ENCODE assay signal across 15 cellular contexts in the genomic region with DNA sequence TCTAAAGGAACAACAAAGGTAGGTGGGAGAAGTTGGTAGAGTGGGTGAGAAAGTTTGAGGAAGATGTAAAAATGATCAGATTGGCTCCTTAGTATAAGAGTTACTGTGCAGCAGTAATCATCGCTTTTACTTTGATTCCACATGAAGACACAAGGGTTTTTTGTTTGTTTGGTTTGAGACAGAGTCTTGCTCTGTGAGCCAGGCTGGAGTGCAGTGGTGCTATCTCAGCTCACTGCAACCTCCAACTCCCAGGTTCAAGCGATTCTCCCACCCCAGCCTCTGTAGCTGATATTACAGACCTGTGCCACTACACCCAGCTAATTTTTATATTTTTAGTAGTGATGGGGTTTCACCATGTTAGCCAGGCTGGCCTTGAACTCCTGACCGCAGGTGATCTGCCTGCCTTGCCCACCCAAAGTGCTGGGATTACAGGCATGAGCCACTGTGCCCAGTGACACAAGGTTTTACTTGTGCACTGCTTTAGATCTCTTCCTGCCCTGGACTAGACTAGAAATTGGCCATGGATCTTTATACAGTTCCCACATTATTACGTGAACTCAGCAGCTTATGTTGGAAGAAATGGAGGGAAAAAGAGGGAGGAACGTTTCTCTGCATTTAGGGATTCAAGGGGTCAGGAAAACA. TPM values are rescaled to one million over a fixed set of nuclear protein-coding genes. Genes with fewer than 3 reads are reported as not detected.
A peak's percentile ranks its signal among the peaks of the same experiment; 100 is the strongest.
DNase-seq lines count a peak whose midpoint lies in the region; ATAC-seq and TF ChIP-seq lines count a peak whose summit lies in the region.
"Had no signal": no experiment of that assay in that cellular context is flagged by ENCODE, and none has a peak within 500 bp of the region (broad histone marks: within the 10 kb centered on the region; RNA-seq: fewer than 3 reads in every experiment).

No MANE protein-coding gene starts in this region.

- no peak overlapping the region for H3K27ac ChIP-seq in CD4-positive, CD25-positive, alpha-beta regulatory T cell (ENCODE audit: insufficient read depth, low read length, poor library complexity, severe bottlenecking)
- peak overlapping the region; percentile 10; the same call in 1 of the 2 replicates for H3K27ac ChIP-seq in GM23338 (ENCODE audit: low read depth)
- H3K27ac ChIP-seq in caudate nucleus (ENCODE audit: low read depth, low read length): no peak overlapping the region
- H3K27ac ChIP-seq: ovary had no signal

- no peaks in the 10 kb centered on the region for H3K27me3 ChIP-seq in CD4-positive, CD25-positive, alpha-beta regulatory T cell (ENCODE audit: control insufficient read depth, insufficient read depth, low read length)
- no peaks in the 10 kb centered on the region for H3K27me3 ChIP-seq in GM23338 (ENCODE audit: insufficient read depth)
- H3K27me3 ChIP-seq: ovary had no signal

- no peaks in the 10 kb centered on the region for H3F3A ChIP-seq in GM23338 (replicated peaks; ENCODE audit: low read depth)

- H3K4me1 ChIP-seq in CD4-positive, CD25-positive, alpha-beta regulatory T cell (ENCODE audit: control insufficient read depth, insufficient read depth, low read length, poor library complexity, severe bottlenecking): peaks cover 59% of the 10 kb centered on the region
- H3K4me1 ChIP-seq in GM23338 (ENCODE audit: insufficient read depth): peaks cover 40% of the 10 kb centered on the region

- no peak for TF ChIP-seq CTCF in GM23338 (conservative IDR thresholded peaks at IDR 0.05; ENCODE audit: low read depth in 2 of 2)

- no peak for ATAC-seq in CD4-positive, CD25-positive, alpha-beta regulatory T cell (ENCODE audit: low read depth in 2 of 2)
- ATAC-seq in GM23338 (peak; percentile 25; the same call in 2 of the 3 replicates), GM18511 (IDR thresholded peaks at IDR 0.05; ENCODE audit: unreplicated experiment) (no peak)

- peak overlapping the region in 1 of 3 donors; percentile 60 for H3K27ac Mint-ChIP-seq in CD4-positive, CD25-positive, alpha-beta regulatory T cell
- peak overlapping the region; percentile 83 for H3K27ac Mint-ChIP-seq in GM23338
- H3K27ac Mint-ChIP-seq in activated naive CD8-positive, alpha-beta T cell treated with anti-CD3 and anti-CD28 coated beads for 36 hours: peak overlapping the region; percentile 64

- no peaks in the 10 kb centered on the region for H3K9me3 ChIP-seq in CD4-positive, CD25-positive, alpha-beta regulatory T cell (ENCODE audit: control insufficient read depth in 2 of 2, low read length in 2 of 2)
- H3K9me3 ChIP-seq: ovary had no signal

- no peaks in the 10 kb centered on the region for H3K27me3 Mint-ChIP-seq in CD4-positive, CD25-positive, alpha-beta regulatory T cell
- H3K27me3 Mint-ChIP-seq in GM23338 (ENCODE audit: insufficient read depth, low read depth, poor library complexity): no peaks in the 10 kb centered on the region
- no peaks in the 10 kb centered on the region for H3K27me3 Mint-ChIP-seq in activated naive CD8-positive, alpha-beta T cell treated with anti-CD3 and anti-CD28 coated beads for 36 hours

- no peaks in the 10 kb centered on the region for H3K9me3 Mint-ChIP-seq in CD4-positive, CD25-positive, alpha-beta regulatory T cell
- no peaks in the 10 kb centered on the region for H3K9me3 Mint-ChIP-seq in GM23338
- H3K9me3 Mint-ChIP-seq in activated naive CD8-positive, alpha-beta T cell treated with anti-CD3 and anti-CD28 coated beads for 36 hours: no peaks in the 10 kb centered on the region

- peaks cover 14% of the 10 kb centered on the region for H3K36me3 Mint-ChIP-seq in CD4-positive, CD25-positive, alpha-beta regulatory T cell
- peaks cover 13% of the 10 kb centered on the region for H3K36me3 Mint-ChIP-seq in GM23338 (ENCODE audit: low read depth)
- peaks cover 30% of the 10 kb centered on the region for H3K36me3 Mint-ChIP-seq in activated naive CD8-positive, alpha-beta T cell treated with anti-CD3 and anti-CD28 coated beads for 36 hours

- H2AFZ ChIP-seq in GM23338: no peak overlapping the region

- peaks cover 31% of the 10 kb centered on the region for H3K36me3 ChIP-seq in CD4-positive, CD25-positive, alpha-beta regulatory T cell (ENCODE audit: control insufficient read depth, insufficient read depth, low read length)
- H3K36me3 ChIP-seq in GM23338 (ENCODE audit: insufficient read depth): no peaks in the 10 kb centered on the region
- H3K36me3 ChIP-seq: ovary had no signal

- in situ Hi-C loops in ACHN (cut with HindIII; ENCODE audit: low pct_ligation_motif_present, low pct_unique_long_range_greater_than_20kb, low sequenced_read_pairs): no loop called here

- peak overlapping the region; percentile 13 to 83 (median 24) for H3K4me3 Mint-ChIP-seq in CD4-positive, CD25-positive, alpha-beta regulatory T cell
- H3K4me3 Mint-ChIP-seq in GM23338: no peak overlapping the region; the same call in 2 of the 3 replicates
- no peak overlapping the region for H3K4me3 Mint-ChIP-seq in activated naive CD8-positive, alpha-beta T cell treated with anti-CD3 and anti-CD28 coated beads for 36 hours

- peak overlapping the region; percentile 1 for H3K4me3 ChIP-seq in CD4-positive, CD25-positive, alpha-beta regulatory T cell (ENCODE audit: low read depth, low read length)
- no peak overlapping the region for H3K4me3 ChIP-seq in GM23338
- H3K4me3 ChIP-seq: ovary had no signal

- H3K9me2 ChIP-seq in GM23338 (ENCODE audit: insufficient read depth): no peaks in the 10 kb centered on the region

- DNase-seq in CD4-positive, CD25-positive, alpha-beta regulatory T cell: no peak
- DNase-seq in GM23338 (ENCODE audit: low spot score) (no peak), midbrain (lab: John Stamatoyannopoulos, UW) (peak; percentile 22), ACHN (no peak), caudate nucleus (lab: John Stamatoyannopoulos, UW) (no peak)
- no peak for DNase-seq in activated naive CD8-positive, alpha-beta T cell treated with anti-CD3 and anti-CD28 coated beads for 36 hours
- DNase-seq: activated CD4-positive, alpha-beta T cell treated with anti-CD3 and anti-CD28 coated beads, Interleukin-2, amount 50 U/mL, for 4 hours; activated effector memory CD4-positive, alpha-beta T cell treated with anti-CD3 and anti-CD28 coated beads, Interleukin-2, amount 50 U/mL, for 16 hours; AML-193; NCI-H1930; NCI-H510A; ovary; SIG-M5; small intestine had no signal

- H3K4me2 ChIP-seq in GM23338: peak overlapping the region; percentile 39; the same call in 1 of the 2 replicates

- peaks cover 40% of the 10 kb centered on the region for H4K20me1 ChIP-seq in GM23338 (replicated peaks; ENCODE audit: insufficient read depth)

- peaks cover 41 to 83% (median 72%) of the 10 kb centered on the region in 4 donors for H3K4me1 Mint-ChIP-seq in CD4-positive, CD25-positive, alpha-beta regulatory T cell
- H3K4me1 Mint-ChIP-seq in GM23338: peaks cover 52% of the 10 kb centered on the region
- H3K4me1 Mint-ChIP-seq in activated naive CD8-positive, alpha-beta T cell treated with anti-CD3 and anti-CD28 coated beads for 36 hours: peaks cover 60% of the 10 kb centered on the region

- peaks cover 100% of the 10 kb centered on the region for H3K79me2 ChIP-seq in GM23338 (replicated peaks; ENCODE audit: insufficient read depth)

RNA-seq across cellular contexts. Expression of a gene that starts 10.7 kb away (rescaled TPM):
- 190 TPM for total RNA-seq in CD4-positive, CD25-positive, alpha-beta regulatory T cell
- 10 to 100 TPM; 56.9 to 74.7 (median 59.4) TPM for polyA plus RNA-seq in CD4-positive, CD25-positive, alpha-beta regulatory T cell
- 53.1 and 57.3 TPM in 2 replicates for total RNA-seq in GM23338 (2014; rRNA removed; shearing (Covaris generic))
- 31.5 and 40.3 TPM in 2 replicates for polyA plus RNA-seq in GM23338 (2016; fragmentation: Nextera tagmentation; extraction: Ambion mirVana)
- 100 to 1,000 TPM; 150 to 156 TPM for total RNA-seq in activated naive CD8-positive, alpha-beta T cell treated with anti-CD3 and anti-CD28 coated beads for 36 hours

RNA-seq across cellular contexts. Expression of a gene that starts 29.3 kb away (rescaled TPM):
- 3.4 TPM for total RNA-seq in CD4-positive, CD25-positive, alpha-beta regulatory T cell
- 10 to 100 TPM; 42.2 to 56.8 (median 56.4) TPM for polyA plus RNA-seq in CD4-positive, CD25-positive, alpha-beta regulatory T cell
- total RNA-seq in GM23338 (2014; rRNA removed; shearing (Covaris generic)): 4.8 and 5.2 TPM in 2 replicates
- 70.5 and 76.8 TPM in 2 replicates for polyA plus RNA-seq in GM23338 (2016; fragmentation: Nextera tagmentation; extraction: Ambion mirVana)
- 1 to 10 TPM; 6.3 to 7.7 TPM for total RNA-seq in activated naive CD8-positive, alpha-beta T cell treated with anti-CD3 and anti-CD28 coated beads for 36 hours

Comparison
In these comparisons a context has a peak if more than half of its experiments do, and no peak if none do; other contexts are left out.
1. H3K4me3 Mint-ChIP-seq: peak in CD4-positive, CD25-positive, alpha-beta regulatory T cell (4 of 4); none in GM23338 (single experiment) and activated naive CD8-positive, alpha-beta T cell treated with anti-CD3 and anti-CD28 coated beads for 36 hours (single experiment).